Comparison of ENCODE assay signal across 1 cellular context in genomic region chr2:181992776-181993175, GRCh38.
TF ChIP-seq lines count a peak whose summit lies in the region.

No MANE protein-coding gene starts in this region.

TF ChIP-seq in GM12878, 131 proteins besides CTCF, POLR2A, EP300 and RAD21 (continued from another document and continues in another):
- TF ChIP-seq CUX1 (IDR thresholded peaks at IDR 0.05; ENCODE audit: insufficient replicate concordance, low read depth, low read length): no peak
- no peak for TF ChIP-seq TCF3 (IDR thresholded peaks at IDR 0.05; ENCODE audit: borderline replicate concordance, insufficient read depth, low read depth, low read length)
- no peak for TF ChIP-seq ZBTB4 (CRISPR knock-in tag; IDR thresholded peaks at IDR 0.05)
- TF ChIP-seq SREBF1 (IDR thresholded peaks at IDR 0.05; ENCODE audit: low read length): 0 out of 2 replicates have a peak, but pooled peaks have one; percentile 41
- peak; percentile 88 for TF ChIP-seq DPF2 (IDR thresholded peaks at IDR 0.05)
- no peak for TF ChIP-seq SREBF2 (IDR thresholded peaks at IDR 0.05; ENCODE audit: low read length)
- no peak for TF ChIP-seq RELA (IDR thresholded peaks at IDR 0.05; ENCODE audit: borderline replicate concordance, partially characterized antibody)
- TF ChIP-seq NFYA (IDR thresholded peaks at IDR 0.05; ENCODE audit: borderline replicate concordance, low read depth, low read length): no peak
- TF ChIP-seq SKIL (IDR thresholded peaks at IDR 0.05; ENCODE audit: low read depth, poor library complexity, severe bottlenecking): peak; percentile 39
- no peak for TF ChIP-seq KDM1A (IDR thresholded peaks at IDR 0.05; ENCODE audit: borderline replicate concordance)
- TF ChIP-seq SP1 (IDR thresholded peaks at IDR 0.05; ENCODE audit: low read depth, low read length): no peak
- TF ChIP-seq ETV6 (conservative IDR thresholded peaks at IDR 0.05 in 1 of 2, IDR thresholded peaks at IDR 0.05 in 1 of 2; ENCODE audit: borderline replicate concordance in 1 of 2, low read depth in 1 of 2): 0 out of 4 replicates have a peak, but pooled peaks of 1 of the 2 experiments have one; percentile 29
- no peak for TF ChIP-seq ZBTB40 (IDR thresholded peaks at IDR 0.05; ENCODE audit: borderline replicate concordance)
- no peak for TF ChIP-seq SUPT20H (IDR thresholded peaks at IDR 0.05; ENCODE audit: borderline replicate concordance, control insufficient read depth, low read depth, low read length)
- no peak for TF ChIP-seq ESRRA (IDR thresholded peaks at IDR 0.05; ENCODE audit: low read length)
- no peak; a peak in 1 of 4 replicates for TF ChIP-seq CEBPB (IDR thresholded peaks at IDR 0.05; ENCODE audit: borderline replicate concordance in 1 of 2, low read depth in 2 of 2, low read length in 2 of 2)
- no peak for TF ChIP-seq BCLAF1 (IDR thresholded peaks at IDR 0.05)
- no peak for TF ChIP-seq NKRF (conservative IDR thresholded peaks at IDR 0.05)
- no peak for TF ChIP-seq IRF5 (IDR thresholded peaks at IDR 0.05; ENCODE audit: borderline replicate concordance)
- peak; percentile 19 for TF ChIP-seq BCL3 (IDR thresholded peaks at IDR 0.05; ENCODE audit: borderline replicate concordance, insufficient read depth, low read depth, low read length, poor library complexity, severe bottlenecking)
- TF ChIP-seq POLR2AphosphoS2 (IDR thresholded peaks at IDR 0.05; ENCODE audit: low read depth, low read length): no peak
- 0 out of 2 replicates have a peak, but pooled peaks have one; percentile 25 for TF ChIP-seq CREB1 (IDR thresholded peaks at IDR 0.05; ENCODE audit: low read depth)
- peak; percentile 94 for TF ChIP-seq NFIC (IDR thresholded peaks at IDR 0.05; ENCODE audit: low read depth, low read length)
- TF ChIP-seq YBX1 (IDR thresholded peaks at IDR 0.05): no peak
- 0 out of 2 replicates have a peak, but pooled peaks have one; percentile 41 for TF ChIP-seq GABPA (IDR thresholded peaks at IDR 0.05; ENCODE audit: low read depth)
- TF ChIP-seq MXI1 (IDR thresholded peaks at IDR 0.05; ENCODE audit: low read depth, low read length): no peak
- no peak for TF ChIP-seq SUZ12 (IDR thresholded peaks at IDR 0.05; ENCODE audit: unreplicated experiment)
- no peak for TF ChIP-seq ZNF207 (IDR thresholded peaks at IDR 0.05; ENCODE audit: borderline replicate concordance)
- TF ChIP-seq ZSCAN29 (IDR thresholded peaks at IDR 0.05): no peak
- peak; percentile 77 for TF ChIP-seq IKZF1 (conservative IDR thresholded peaks at IDR 0.05)
- TF ChIP-seq POLR2AphosphoS5 (IDR thresholded peaks at IDR 0.05; ENCODE audit: low read length): no peak
- TF ChIP-seq STAT1 (conservative IDR thresholded peaks at IDR 0.05): no peak
- TF ChIP-seq ZZZ3 (IDR thresholded peaks at IDR 0.05; ENCODE audit: control insufficient read depth, insufficient read length, low read depth): no peak
